ENCODE assay signal across 1 cellular context in genomic region chr15:65532738-65533051, GRCh38.
A peak's percentile ranks its signal among the peaks of the same experiment; 100 is the strongest.
TF ChIP-seq lines count a peak whose summit lies in the region.

No MANE protein-coding gene starts in this region.

TF ChIP-seq in HEK293T, 16 proteins besides CTCF, POLR2A, EP300 and RAD21:
- TF ChIP-seq HDGF (IDR thresholded peaks at IDR 0.05; ENCODE audit: borderline replicate concordance) = no peak
- TF ChIP-seq CTBP1 (IDR thresholded peaks at IDR 0.05; ENCODE audit: borderline replicate concordance) = peak; percentile 34; the same call in 1 of the 2 replicates
- 0 out of 2 replicates have a peak, but pooled peaks have one; percentile 28 for TF ChIP-seq L3MBTL2 (conservative IDR thresholded peaks at IDR 0.05)
- no peak for TF ChIP-seq ELF4 (IDR thresholded peaks at IDR 0.05)
- TF ChIP-seq SP1 (IDR thresholded peaks at IDR 0.05) = no peak
